Comparison of ENCODE assay signal across 9 cellular contexts in genomic region chr15:58546635-58547627, GRCh38.
A peak's percentile ranks its signal among the peaks of the same experiment; 100 is the strongest.
DNase-seq lines count a peak whose midpoint lies in the region; ATAC-seq and TF ChIP-seq lines count a peak whose summit lies in the region.
"Had no signal": no experiment of that assay in that cellular context is flagged by ENCODE, and none has a peak within 500 bp of the region (broad histone marks: within the 10 kb centered on the region; RNA-seq: fewer than 3 reads in every experiment).

No MANE protein-coding gene starts in this region.

- H3K9ac ChIP-seq in neural progenitor cell = no peak overlapping the region

- H2AFZ ChIP-seq in neural progenitor cell (replicated peaks) = no peak overlapping the region

- H3K27me3 Mint-ChIP-seq in CD4-positive, CD25-positive, alpha-beta regulatory T cell = peaks cover 5% of the 10 kb centered on the region
- H3K27me3 Mint-ChIP-seq in nephron (ENCODE audit: low read depth) = peaks cover 29% of the 10 kb centered on the region
- H3K27me3 Mint-ChIP-seq in neural progenitor cell (ENCODE audit: insufficient read depth, low read depth) = peaks cover 8% of the 10 kb centered on the region

- H3K27me3 ChIP-seq in CD4-positive, CD25-positive, alpha-beta regulatory T cell (ENCODE audit: control insufficient read depth, insufficient read depth, low read length) = no peaks in the 10 kb centered on the region
- H3K27me3 ChIP-seq in neural progenitor cell = no peaks in the 10 kb centered on the region

- H3K4me3 Mint-ChIP-seq in CD4-positive, CD25-positive, alpha-beta regulatory T cell = no peak overlapping the region
- H3K4me3 Mint-ChIP-seq in nephron (no peak overlapping the region), neural progenitor cell (no peak overlapping the region)

- no peak overlapping the region for H3K4me3 ChIP-seq in CD4-positive, CD25-positive, alpha-beta regulatory T cell (ENCODE audit: low read depth, low read length)
- no peak overlapping the region for H3K4me3 ChIP-seq in epithelial cell of proximal tubule (ENCODE audit: low read depth, low read length)
- H3K4me3 ChIP-seq in neural progenitor cell = no peak overlapping the region

- H3K79me2 ChIP-seq in neural progenitor cell (ENCODE audit: low read depth) = no peaks in the 10 kb centered on the region

- ATAC-seq in CD4-positive, CD25-positive, alpha-beta regulatory T cell (ENCODE audit: low read depth in 2 of 2) = no peak

- no peaks in the 10 kb centered on the region for H4K20me1 ChIP-seq in neural progenitor cell (ENCODE audit: low read depth)

- peak overlapping the region; percentile 28 to 72 (median 39) for H3K27ac Mint-ChIP-seq in CD4-positive, CD25-positive, alpha-beta regulatory T cell
- peak overlapping the region in 2 of 3 experiments; percentile 10 to 38 for H3K27ac Mint-ChIP-seq in nephron
- H3K27ac Mint-ChIP-seq in neural progenitor cell = no peak overlapping the region

- DNase-seq in CD4-positive, CD25-positive, alpha-beta regulatory T cell = no peak
- DNase-seq in NCI-H69 (lab: John Stamatoyannopoulos, UW) (peak; percentile 44), epithelial cell of proximal tubule (ENCODE audit: low read depth) (peak; percentile 94), SKM-1 treated with dmso at 0.1 percent for 144 hours (lab: John Stamatoyannopoulos, UW; ENCODE audit: unreplicated experiment) (no peak), neural progenitor cell (ENCODE audit: low spot score) (no peak), DMS153 (lab: John Stamatoyannopoulos, UW) (no peak), Kasumi-1 (lab: John Stamatoyannopoulos, UW) (no peak)
- DNase-seq: NCI-H1105 treated with DMSO at 0.1 percent for 48 hours had no signal

- TF ChIP-seq CTCF in epithelial cell of proximal tubule (conservative IDR thresholded peaks at IDR 0.05; ENCODE audit: low read depth, low read length) (no peak), nephron (IDR thresholded peaks at IDR 0.05; ENCODE audit: unreplicated experiment in 3 of 3) (no peak), neural progenitor cell (IDR thresholded peaks at IDR 0.05) (no peak)

- no peaks in the 10 kb centered on the region for H3F3A ChIP-seq in neural progenitor cell (ENCODE audit: low read depth)

- H3K4me1 ChIP-seq in CD4-positive, CD25-positive, alpha-beta regulatory T cell (ENCODE audit: control insufficient read depth, insufficient read depth, low read length, poor library complexity, severe bottlenecking) = no peaks in the 10 kb centered on the region
- peaks cover under 1% of the 10 kb centered on the region for H3K4me1 ChIP-seq in neural progenitor cell

- no peaks in the 10 kb centered on the region for H3K9me3 ChIP-seq in CD4-positive, CD25-positive, alpha-beta regulatory T cell (ENCODE audit: control insufficient read depth in 2 of 2, low read length in 2 of 2)
- no peaks in the 10 kb centered on the region for H3K9me3 ChIP-seq in neural progenitor cell (ENCODE audit: low read depth)

- no peaks in the 10 kb centered on the region for H3K36me3 ChIP-seq in CD4-positive, CD25-positive, alpha-beta regulatory T cell (ENCODE audit: control insufficient read depth, insufficient read depth, low read length)
- H3K36me3 ChIP-seq in neural progenitor cell = no peaks in the 10 kb centered on the region

- no peak overlapping the region for H3K27ac ChIP-seq in CD4-positive, CD25-positive, alpha-beta regulatory T cell (ENCODE audit: insufficient read depth, low read length, poor library complexity, severe bottlenecking)
- H3K27ac ChIP-seq in neural progenitor cell = no peak overlapping the region

- H3K9me3 Mint-ChIP-seq in CD4-positive, CD25-positive, alpha-beta regulatory T cell = peaks cover 0 to 3% (median 0%) of the 10 kb centered on the region in 7 donors
- H3K9me3 Mint-ChIP-seq in nephron (no peaks in the 10 kb centered on the region), neural progenitor cell (peaks cover 2% of the 10 kb centered on the region)

- H3K36me3 Mint-ChIP-seq in CD4-positive, CD25-positive, alpha-beta regulatory T cell = no peaks in the 10 kb centered on the region
- H3K36me3 Mint-ChIP-seq in nephron (ENCODE audit: low read depth) (no peaks in the 10 kb centered on the region), neural progenitor cell (no peaks in the 10 kb centered on the region)

- no peak overlapping the region for H3K4me2 ChIP-seq in neural progenitor cell

- peaks cover 6 to 25% (median 14%) of the 10 kb centered on the region in 4 donors for H3K4me1 Mint-ChIP-seq in CD4-positive, CD25-positive, alpha-beta regulatory T cell
- H3K4me1 Mint-ChIP-seq in nephron (peaks cover 50% of the 10 kb centered on the region), neural progenitor cell (peaks cover 6% of the 10 kb centered on the region)

Comparison
In these comparisons a context has a peak if more than half of its experiments do, and no peak if none do; other contexts are left out.
1. DNase-seq: peak in NCI-H69 (single experiment) and epithelial cell of proximal tubule (single experiment); none in CD4-positive, CD25-positive, alpha-beta regulatory T cell (0 of 3), SKM-1 treated with dmso at 0.1 percent for 144 hours (single experiment), neural progenitor cell (single experiment), DMS153 (single experiment) and Kasumi-1 (0 of 2).